8 cellular contexts compared by ENCODE assay signal in the genomic region with DNA sequence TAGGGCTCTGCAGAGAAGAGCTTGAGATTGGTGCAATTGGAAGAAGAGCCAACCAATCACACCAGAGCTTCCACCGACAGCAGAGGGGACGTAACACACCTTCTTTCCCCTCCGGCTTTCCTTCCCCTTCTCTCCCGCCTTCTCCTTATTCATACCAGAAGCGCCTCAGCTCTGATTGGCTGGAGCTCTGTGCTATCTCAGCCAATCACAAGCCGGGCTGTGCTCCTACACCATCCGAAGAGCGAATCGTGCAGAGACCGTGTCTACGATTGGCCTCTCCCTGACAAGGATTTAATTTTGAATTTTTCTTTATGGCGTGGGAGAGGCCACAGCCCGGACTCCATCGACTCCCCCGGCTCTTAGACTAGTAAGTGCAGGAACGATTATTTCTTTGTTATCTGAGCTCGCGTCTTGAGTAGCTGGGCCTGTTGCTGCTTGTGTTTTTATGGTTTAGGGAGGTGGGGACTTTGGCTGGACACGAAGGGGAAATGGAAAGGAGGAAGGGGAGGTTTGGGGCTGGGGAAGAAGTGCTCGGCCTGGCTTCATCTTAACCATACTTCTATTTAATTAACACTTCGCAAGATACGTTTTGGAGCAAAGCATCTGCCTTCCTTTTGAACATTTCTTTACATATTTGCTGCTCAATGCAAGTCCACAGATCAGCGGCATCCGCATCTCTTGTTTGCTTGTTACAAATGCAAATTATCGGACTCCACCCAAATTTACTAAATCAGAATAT. TPM values are rescaled to one million over a fixed set of nuclear protein-coding genes. Genes with fewer than 3 reads are reported as not detected.
DNase-seq lines count a peak whose midpoint lies in the region; ATAC-seq and TF ChIP-seq lines count a peak whose summit lies in the region.

A gene (plus strand): TSS at position 308 of the 739 bp plus-strand sequence. CDS start 14,007 bp downstream, outside the sequence.

- no peak within 1 kb of the TSS for H3K27ac Mint-ChIP-seq in HFFc6

- TF ChIP-seq CTCF in GM12865 (IDR thresholded peaks at IDR 0.05; ENCODE audit: insufficient read depth, low read depth, low read length, missing control alignments): no peak
- no peak for TF ChIP-seq CTCF in HFFc6 (IDR thresholded peaks at IDR 0.05)
- no peak for TF ChIP-seq CTCF in NB4 (IDR thresholded peaks at IDR 0.05; ENCODE audit: low read depth, low read length)
- TF ChIP-seq CTCF in adrenal gland (IDR thresholded peaks at IDR 0.05): no peak
- TF ChIP-seq CTCF in heart right ventricle (IDR thresholded peaks at IDR 0.05): no peak
- TF ChIP-seq CTCF in uterus (IDR thresholded peaks at IDR 0.05): no peak

- TF ChIP-seq POLR2A in NB4 (IDR thresholded peaks at IDR 0.05; ENCODE audit: extremely low read depth, insufficient read length): peak; percentile 39
- no peak for TF ChIP-seq POLR2A in adrenal gland (IDR thresholded peaks at IDR 0.05)
- no peak for TF ChIP-seq POLR2A in uterus (IDR thresholded peaks at IDR 0.05)

- H3K4me3 Mint-ChIP-seq in HFFc6: no peak within 1 kb of the TSS

- H3K4me3 ChIP-seq in GM12865 (ENCODE audit: low read depth, low read length) (peak within 1 kb of the TSS; percentile 73), NB4 (ENCODE audit: low read depth, low read length) (peak within 1 kb of the TSS; percentile 88), adrenal gland (peak within 1 kb of the TSS; percentile 40 to 81 (median 72)), heart right ventricle (peak within 1 kb of the TSS; percentile 44 to 93 (median 80)), uterus (peak within 1 kb of the TSS; percentile 56 to 65)

- DNase-seq in GM12865 (ENCODE audit: low read depth) (peak; percentile 100), HFFc6 (peak; percentile 100), NB4 (ENCODE audit: low read depth) (peak; percentile 99), SW 1271 (lab: John Stamatoyannopoulos, UW) (peak; percentile 100), adrenal gland (peak; percentile 97 to 99 (median 98)), heart right ventricle (peak; percentile 85 to 95), posterior vena cava (ENCODE audit: low spot score) (peak; percentile 97), uterus (peak in 1 of 2 donors; percentile 92)

- H3K27me3 ChIP-seq in adrenal gland: no peaks in the 10 kb centered on the region
- H3K27me3 ChIP-seq in heart right ventricle: no peaks in the 10 kb centered on the region
- no peaks in the 10 kb centered on the region for H3K27me3 ChIP-seq in uterus

- peaks cover 5 to 17% of the 10 kb centered on the region in 2 donors for H3K4me1 ChIP-seq in adrenal gland (replicated peaks in 1 of 2)
- peaks cover 0 to 56% (median 28%) of the 10 kb centered on the region in 9 donors for H3K4me1 ChIP-seq in heart right ventricle
- H3K4me1 ChIP-seq in uterus: no peaks in the 10 kb centered on the region

- ATAC-seq in heart right ventricle: peak; percentile 92 to 98 (median 95)

- H3K27ac ChIP-seq in adrenal gland (peak within 1 kb of the TSS in 4 of 5 donors; percentile 69 to 87 (median 80)), heart right ventricle (peak within 1 kb of the TSS; percentile 46 to 92 (median 88)), uterus (peak within 1 kb of the TSS; percentile 84 to 86)

- H3K9me3 Mint-ChIP-seq in HFFc6: no peaks in the 10 kb centered on the region

- no peaks in the 10 kb centered on the region for H3K27me3 Mint-ChIP-seq in HFFc6 (ENCODE audit: insufficient read depth)

- 1 to 3% (median 1%) methylated on average over 25 of the region's 25 CpGs for WGBS in adrenal gland, 4 donors
- 0 to 1% methylated on average over 25 of the region's 25 CpGs for WGBS in heart right ventricle, 2 donors

- intact Hi-C loops in adrenal gland (cut with DNase I) (no loop called here), heart right ventricle (cut with DNase I) (loop anchor here in 3 of 10 donors (1.0 to 10.0 kb wide), 4 partner anchors 49 to 637 kb away; a partner anchor contains a TSS), posterior vena cava (cut with DNase I) (no loop called here), uterus (cut with DNase I; ENCODE audit: low total_unique reads) (no loop called here)

- peaks cover 66% of the 10 kb centered on the region for H3K4me1 Mint-ChIP-seq in HFFc6 (ENCODE audit: low read depth)

- H3K9me3 ChIP-seq in adrenal gland (replicated peaks in 1 of 3) (no peaks in the 10 kb centered on the region), heart right ventricle (no peaks in the 10 kb centered on the region), uterus (no peaks in the 10 kb centered on the region)

- H3K36me3 Mint-ChIP-seq in HFFc6 (ENCODE audit: low read depth): peaks cover 4% of the 10 kb centered on the region; the same call in 1 of the 2 replicates

- H3K36me3 ChIP-seq in adrenal gland (replicated peaks in 1 of 2) (no peaks in the 10 kb centered on the region), heart right ventricle (no peaks in the 10 kb centered on the region), uterus (no peaks in the 10 kb centered on the region)

RNA-seq across cellular contexts. Expression of the gene that starts here (rescaled TPM):
- total RNA-seq in HFFc6 (2021; fragmentation: NEBNext Ultra II Directional; extraction: Animal tissue kit (Norgen Biotek cat#: 25700)): 10 to 100 TPM; 30.8 to 78.9 (median 72.7) TPM
- total RNA-seq in adrenal gland: 1 to 10 TPM; 1.2 to 5.7 (median 2.1) TPM
- 1 to 10 TPM in 1 of 3 donors, under 1 TPM in 2; 0.16 to 1.6 (median 0.34) TPM for polyA plus RNA-seq in adrenal gland
- 1 to 10 TPM in 7 of 10 donors, under 1 TPM in 3; 0.61 to 6.9 (median 1.4) TPM for total RNA-seq in heart right ventricle
- under 1 TPM; 0.29 TPM for polyA plus RNA-seq in heart right ventricle
- 1 to 10 TPM in 1 of 2 donors, under 1 TPM in 1; 0.81 to 2.0 TPM for total RNA-seq in posterior vena cava
- 1 to 10 TPM in 2 of 4 donors, under 1 TPM in 1, not detected in 1; 0.26 to 5.5 (median 1.6) TPM for total RNA-seq in uterus

Comparison
In these comparisons a context has a peak if more than half of its experiments do, and no peak if none do; other contexts are left out.
1. RNA of the gene that starts here (total RNA-seq): 30.8 to 78.9 TPM in HFFc6; 1.2 to 5.7 TPM in adrenal gland, 0.81 to 2.0 TPM in posterior vena cava, 0.26 to 5.5 TPM in uterus and 0.61 to 6.9 TPM in heart right ventricle; every median in the first group is over 4 times any median in the second.
2. Peak in every context shown above with its lines, with median percentiles within 50 percentile points of each other: H3K4me3 ChIP-seq and H3K27ac ChIP-seq.